ENCODE assay signal across 27 cellular contexts in genomic region chrX:154445776-154446175, GRCh38. TPM values are rescaled to one million over a fixed set of nuclear protein-coding genes. Genes with fewer than 3 reads are reported as not detected.
A peak's percentile ranks its signal among the peaks of the same experiment; 100 is the strongest.
DNase-seq lines count a peak whose midpoint lies in the region; ATAC-seq and TF ChIP-seq lines count a peak whose summit lies in the region.
"Had no signal": no experiment of that assay in that cellular context is flagged by ENCODE, and none has a peak within 500 bp of the region (broad histone marks: within the 10 kb centered on the region; RNA-seq: fewer than 3 reads in every experiment).

No MANE protein-coding gene starts in this region.

- H3K4me3 Mint-ChIP-seq in activated naive CD8-positive, alpha-beta T cell: peak overlapping the region; percentile 23
- H3K4me3 Mint-ChIP-seq in activated naive CD8-positive, alpha-beta T cell treated with anti-CD3 and anti-CD28 coated beads for 36 hours: no peak overlapping the region
- peak overlapping the region; percentile 30 for H3K4me3 Mint-ChIP-seq in glutamatergic neuron (ENCODE audit: unreplicated experiment)

- no peaks in the 10 kb centered on the region for H3K27me3 Mint-ChIP-seq in activated naive CD8-positive, alpha-beta T cell
- H3K27me3 Mint-ChIP-seq in activated naive CD8-positive, alpha-beta T cell treated with anti-CD3 and anti-CD28 coated beads for 36 hours: no peaks in the 10 kb centered on the region
- H3K27me3 Mint-ChIP-seq in glutamatergic neuron (ENCODE audit: unreplicated experiment): no peaks in the 10 kb centered on the region
- H3K27me3 Mint-ChIP-seq: activated CD8-positive, alpha-beta T cell treated with anti-CD3 and anti-CD28 coated beads for 36 hours; CD4-positive, alpha-beta memory T cell; T-helper 17 cell had no signal

- no peaks in the 10 kb centered on the region for H3K36me3 Mint-ChIP-seq in activated naive CD8-positive, alpha-beta T cell
- H3K36me3 Mint-ChIP-seq in activated naive CD8-positive, alpha-beta T cell treated with anti-CD3 and anti-CD28 coated beads for 36 hours: no peaks in the 10 kb centered on the region
- no peaks in the 10 kb centered on the region for H3K36me3 Mint-ChIP-seq in glutamatergic neuron (ENCODE audit: unreplicated experiment)

- peak overlapping the region; percentile 87; the same call in 1 of the 2 replicates for H3K27ac ChIP-seq in Panc1 (ENCODE audit: low read length)
- H3K27ac ChIP-seq: foreskin keratinocyte, WERI-Rb-1 had no signal

- no peaks in the 10 kb centered on the region for H3K27me3 ChIP-seq in Panc1 (ENCODE audit: control insufficient read depth, insufficient read depth, low read length)
- H3K27me3 ChIP-seq: foreskin keratinocyte had no signal

- ATAC-seq in Panc1: no peak
- ATAC-seq in HG03469 (IDR thresholded peaks at IDR 0.05; ENCODE audit: unreplicated experiment): no peak
- no peak for ATAC-seq in GM21367 (IDR thresholded peaks at IDR 0.05; ENCODE audit: unreplicated experiment)
- ATAC-seq: activated CD8-positive, alpha-beta T cell treated with anti-CD3 and anti-CD28 coated beads for 36 hours; foreskin keratinocyte; right cardiac atrium; T-helper 17 cell had no signal

- no peak overlapping the region for H3K4me3 ChIP-seq in Panc1 (ENCODE audit: low read depth in 2 of 2, low read length in 2 of 2)
- H3K4me3 ChIP-seq: lung had no signal

- CTCF ChIA-PET in Panc1 (lab: Charles Lee): no interaction called here

- H3K27ac Mint-ChIP-seq in activated naive CD8-positive, alpha-beta T cell: no peak overlapping the region
- no peak overlapping the region for H3K27ac Mint-ChIP-seq in activated naive CD8-positive, alpha-beta T cell treated with anti-CD3 and anti-CD28 coated beads for 36 hours
- no peak overlapping the region for H3K27ac Mint-ChIP-seq in glutamatergic neuron (ENCODE audit: unreplicated experiment)
- H3K27ac Mint-ChIP-seq: activated CD8-positive, alpha-beta T cell treated with anti-CD3 and anti-CD28 coated beads for 36 hours; T-helper 17 cell had no signal

- DNase-seq in activated naive CD8-positive, alpha-beta T cell treated with anti-CD3 and anti-CD28 coated beads for 36 hours: no peak
- no peak for DNase-seq in Panc1 (ENCODE audit: low read depth, low spot score)
- DNase-seq in glutamatergic neuron: no peak
- DNase-seq in effector CD8-positive, alpha-beta T cell (lab: John Stamatoyannopoulos, UW): no peak
- DNase-seq in activated gamma-delta T cell treated with Interleukin-2 at 50 U/mL for 16 hours: no peak
- DNase-seq: activated CD8-positive, alpha-beta T cell treated with anti-CD3 and anti-CD28 coated beads for 36 hours; activated T-cell treated with anti-CD3 and anti-CD28 coated beads, Interleukin-2, amount 50 U/mL, for 1 hour; CD4-positive, alpha-beta memory T cell; dermis blood vessel endothelial cell; DMS53; foreskin keratinocyte; hypothalamus; islet precursor cell; Karpas-422; NCI-H187 treated with DMSO at 0.1 percent for 48 hours; NCI-H2227 treated with DMSO at 0.1 percent for 48 hours; NCI-H774; occipital lobe; OCI-M1; SHP77 treated with DMSO at 0.1 percent for 48 hours; T-helper 17 cell; WERI-Rb-1 had no signal

- TF ChIP-seq CTCF in Panc1 (IDR thresholded peaks at IDR 0.05): no peak
- no peak for TF ChIP-seq CTCF in glutamatergic neuron (IDR thresholded peaks at IDR 0.05; ENCODE audit: partially characterized antibody, unreplicated experiment)

- H3K36me3 ChIP-seq in Panc1 (ENCODE audit: control insufficient read depth, insufficient read depth, low read length): peaks cover 2% of the 10 kb centered on the region; the same call in 1 of the 2 replicates

- H3K9me3 Mint-ChIP-seq in activated naive CD8-positive, alpha-beta T cell (ENCODE audit: low read depth): no peaks in the 10 kb centered on the region
- no peaks in the 10 kb centered on the region for H3K9me3 Mint-ChIP-seq in activated naive CD8-positive, alpha-beta T cell treated with anti-CD3 and anti-CD28 coated beads for 36 hours
- H3K9me3 Mint-ChIP-seq in glutamatergic neuron (ENCODE audit: unreplicated experiment): no peaks in the 10 kb centered on the region
- H3K9me3 Mint-ChIP-seq: activated CD8-positive, alpha-beta T cell treated with anti-CD3 and anti-CD28 coated beads for 36 hours; CD4-positive, alpha-beta memory T cell had no signal

- BruUV-seq in Panc1 (replicated peaks; lab: Mats Ljungman, UMichigan): no TSS peak

- intact Hi-C loops in Panc1 (cut with micrococcal nuclease; ENCODE audit: unreplicated experiment): no loop called here

- H3K4me1 ChIP-seq in Panc1 (ENCODE audit: control insufficient read depth, insufficient read depth, low read length): peaks cover 26% of the 10 kb centered on the region
- H3K4me1 ChIP-seq: foreskin keratinocyte had no signal

- H3K9me3 ChIP-seq in Panc1 (ENCODE audit: control insufficient read depth, insufficient read depth, low read depth, low read length): no peaks in the 10 kb centered on the region

- POLR2A ChIA-PET in Panc1 (lab: Charles Lee): no interaction called here

- in situ Hi-C loops in Panc1 (cut with HindIII; ENCODE audit: low pct_unique_long_range_greater_than_20kb, low sequenced_read_pairs): no loop called here

- peaks cover 15% of the 10 kb centered on the region for H3K4me1 Mint-ChIP-seq in activated naive CD8-positive, alpha-beta T cell (ENCODE audit: low read depth)
- H3K4me1 Mint-ChIP-seq in activated naive CD8-positive, alpha-beta T cell treated with anti-CD3 and anti-CD28 coated beads for 36 hours: no peaks in the 10 kb centered on the region
- H3K4me1 Mint-ChIP-seq in glutamatergic neuron (ENCODE audit: low read depth, unreplicated experiment): no peaks in the 10 kb centered on the region

RNA-seq across cellular contexts. Expression of gene FAM50A, which starts 1.8 kb away (rescaled TPM):
- total RNA-seq in activated naive CD8-positive, alpha-beta T cell treated with anti-CD3 and anti-CD28 coated beads for 36 hours: 10 to 100 TPM; 45.3 to 46.4 TPM
- total RNA-seq in Panc1 (2021; ENCODE audit: unreplicated experiment) (225 TPM), glutamatergic neuron (ENCODE audit: unreplicated experiment) (125 TPM)
- 389 TPM for polyA plus RNA-seq in Panc1 (2012; ENCODE audit: insufficient read length)

RNA-seq across cellular contexts. Expression of gene GDI1, which starts 8.8 kb away (rescaled TPM):
- 10 to 100 TPM; 66.3 to 68.4 TPM for total RNA-seq in activated naive CD8-positive, alpha-beta T cell treated with anti-CD3 and anti-CD28 coated beads for 36 hours
- 317 TPM for total RNA-seq in Panc1 (2021; ENCODE audit: unreplicated experiment)
- 556 TPM for polyA plus RNA-seq in Panc1 (2012; ENCODE audit: insufficient read length)
- total RNA-seq in glutamatergic neuron (ENCODE audit: unreplicated experiment): 730 TPM

RNA-seq across cellular contexts. Expression of gene PLXNA3, which starts 12.3 kb away (rescaled TPM):
- 10 to 100 TPM; 22.3 to 23.1 TPM for total RNA-seq in activated naive CD8-positive, alpha-beta T cell treated with anti-CD3 and anti-CD28 coated beads for 36 hours
- total RNA-seq in Panc1 (2021; ENCODE audit: unreplicated experiment): 128 TPM
- polyA plus RNA-seq in Panc1 (2012; ENCODE audit: insufficient read length): 155 TPM
- 458 TPM for total RNA-seq in glutamatergic neuron (ENCODE audit: unreplicated experiment)

RNA-seq across cellular contexts. Expression of gene ATP6AP1, which starts 17.3 kb away (rescaled TPM):
- 10 to 100 TPM; 25.1 to 25.3 TPM for total RNA-seq in activated naive CD8-positive, alpha-beta T cell treated with anti-CD3 and anti-CD28 coated beads for 36 hours
- total RNA-seq in Panc1 (2021; ENCODE audit: unreplicated experiment) (221 TPM), glutamatergic neuron (ENCODE audit: unreplicated experiment) (133 TPM)
- 308 TPM for polyA plus RNA-seq in Panc1 (2012; ENCODE audit: insufficient read length)

RNA-seq across cellular contexts. Expression of gene LAGE3, which starts 33.3 kb away (rescaled TPM):
- total RNA-seq in activated naive CD8-positive, alpha-beta T cell treated with anti-CD3 and anti-CD28 coated beads for 36 hours: 10 to 100 TPM; 65.1 to 72.4 TPM
- 175 TPM for total RNA-seq in Panc1 (2021; ENCODE audit: unreplicated experiment)
- polyA plus RNA-seq in Panc1 (2012; ENCODE audit: insufficient read length): 304 TPM
- total RNA-seq in glutamatergic neuron (ENCODE audit: unreplicated experiment): 8.8 TPM
